20 cellular contexts compared by ENCODE assay signal in genomic region chr11:122181893-122182292, GRCh38.
A peak's percentile ranks its signal among the peaks of the same experiment; 100 is the strongest.
DNase-seq lines count a peak whose midpoint lies in the region; ATAC-seq and TF ChIP-seq lines count a peak whose summit lies in the region.
"Had no signal": no experiment of that assay in that cellular context is flagged by ENCODE, and none has a peak within 500 bp of the region (broad histone marks: within the 10 kb centered on the region; RNA-seq: fewer than 3 reads in every experiment).

No MANE protein-coding gene starts in this region.

- intact Hi-C loops in mammary epithelial cell (cut with micrococcal nuclease) (no loop called here), stomach (cut with DNase I; ENCODE audit: low total_unique reads) (no loop called here)

- H3K36me3 ChIP-seq in mammary epithelial cell (ENCODE audit: insufficient read depth, low read length): peaks cover 2% of the 10 kb centered on the region
- no peaks in the 10 kb centered on the region for H3K36me3 ChIP-seq in urinary bladder (ENCODE audit: insufficient read depth)
- H3K36me3 ChIP-seq in stomach: no peaks in the 10 kb centered on the region
- H3K36me3 ChIP-seq: BLaER1 treated with 17β-estradiol and CSF1 and Interleukin-3, amounts not matched to agents 10 nM and 100 nM; left ventricle myocardium inferior; prostate gland had no signal

- dilution Hi-C loops in mammary epithelial cell (cut with HindIII; ENCODE audit: low sequenced_read_pairs): no loop called here

- TF ChIP-seq CTCF in mammary epithelial cell (conservative IDR thresholded peaks at IDR 0.05 in 1 of 2, IDR thresholded peaks at IDR 0.05 in 1 of 2; ENCODE audit: extremely low read depth in 1 of 2, insufficient read depth in 1 of 2, low read depth in 1 of 2, low read length in 2 of 2): no peak
- TF ChIP-seq CTCF in foreskin keratinocyte (conservative IDR thresholded peaks at IDR 0.05): no peak
- TF ChIP-seq CTCF in stomach (IDR thresholded peaks at IDR 0.05): no peak

- H3K79me2 ChIP-seq in mammary epithelial cell (ENCODE audit: insufficient read depth, low read length): peaks cover 35% of the 10 kb centered on the region

- no TSS peak for BruUV-seq in mammary epithelial cell (replicated peaks; lab: Mats Ljungman, UMichigan)

- no peaks in the 10 kb centered on the region for H4K20me1 ChIP-seq in mammary epithelial cell (ENCODE audit: insufficient read depth, low read length)
- H4K20me1 ChIP-seq: BLaER1 treated with 17β-estradiol and CSF1 and Interleukin-3, amounts not matched to agents 10 nM and 100 nM had no signal

- H3K27ac ChIP-seq in mammary epithelial cell (ENCODE audit: insufficient read depth, low read depth, low read length): peak overlapping the region; percentile 98
- H3K27ac ChIP-seq in foreskin keratinocyte: peak overlapping the region; percentile 33
- H3K27ac ChIP-seq in urinary bladder (ENCODE audit: low read depth): peak overlapping the region; percentile 23
- H3K27ac ChIP-seq in stomach: peak overlapping the region in 1 of 5 donors; percentile 48
- H3K27ac ChIP-seq: 22Rv1; BLaER1 treated with 17β-estradiol and CSF1 and Interleukin-3, amounts not matched to agents 10 nM and 100 nM; HL-60; left ventricle myocardium inferior; prostate gland; VCaP had no signal

- no peak overlapping the region for H2AFZ ChIP-seq in mammary epithelial cell (ENCODE audit: low read depth, low read length)

- ATAC-seq in foreskin keratinocyte: no peak
- no peak for ATAC-seq in GM21360 (IDR thresholded peaks at IDR 0.05; ENCODE audit: unreplicated experiment)
- ATAC-seq: T-helper 17 cell had no signal

- H3K4me3 ChIP-seq in mammary epithelial cell (replicated peaks in 1 of 3; ENCODE audit: insufficient read depth in 1 of 3, low read depth in 2 of 3, low read length in 3 of 3) (no peak overlapping the region), urinary bladder (ENCODE audit: low read depth, low read length) (no peak overlapping the region), stomach (no peak overlapping the region)
- H3K4me3 ChIP-seq: BLaER1 treated with 17β-estradiol and CSF1 and Interleukin-3, amounts not matched to agents 10 nM and 100 nM; left ventricle myocardium inferior; prostate gland had no signal

- in situ Hi-C loops in mammary epithelial cell (cut with MboI; ENCODE audit: low sequenced_read_pairs in 2 of 2): no loop called here

- peaks cover 19% of the 10 kb centered on the region for H3K9me3 ChIP-seq in mammary epithelial cell (replicated peaks; ENCODE audit: insufficient read depth, low read length)
- H3K9me3 ChIP-seq in stomach: peaks cover 0 to 18% (median 0%) of the 10 kb centered on the region in 4 donors
- H3K9me3 ChIP-seq: prostate gland had no signal

- H3K9ac ChIP-seq in mammary epithelial cell (ENCODE audit: insufficient read depth, low read length): no peak overlapping the region
- H3K9ac ChIP-seq: BLaER1 treated with 17β-estradiol and CSF1 and Interleukin-3, amounts not matched to agents 10 nM and 100 nM had no signal

- WGBS in mammary epithelial cell (ENCODE audit: low coverage, missing lambda C conversion rate): 29% methylated on average over 1 of the region's 1 CpG
- 93% methylated on average over 1 of the region's 1 CpG for WGBS in urinary bladder
- WGBS in stomach, 5 donors: 79 to 87% (median 81%) methylated on average over 1 of the region's 1 CpG

- H3K4me2 ChIP-seq in mammary epithelial cell (ENCODE audit: insufficient read depth, low read depth, low read length): peak overlapping the region; percentile 22
- H3K4me2 ChIP-seq: BLaER1 treated with 17β-estradiol and CSF1 and Interleukin-3, amounts not matched to agents 10 nM and 100 nM had no signal

- H3K27me3 ChIP-seq in mammary epithelial cell (ENCODE audit: insufficient read depth, low read length): no peaks in the 10 kb centered on the region
- no peaks in the 10 kb centered on the region for H3K27me3 ChIP-seq in foreskin keratinocyte
- no peaks in the 10 kb centered on the region for H3K27me3 ChIP-seq in stomach
- H3K27me3 ChIP-seq: BLaER1 treated with 17β-estradiol and CSF1 and Interleukin-3, amounts not matched to agents 10 nM and 100 nM had no signal

- DNase-seq in NCI-H82 (lab: John Stamatoyannopoulos, UW): peak; percentile 2
- no peak for DNase-seq in NCI-H82 treated with DMSO at 0.1 percent for 48 hours (lab: John Stamatoyannopoulos, UW; ENCODE audit: unreplicated experiment)
- DNase-seq in mammary epithelial cell: no peak
- no peak for DNase-seq in foreskin keratinocyte
- DNase-seq in central memory CD4-positive, alpha-beta T cell: no peak
- DNase-seq in stomach: no peak
- DNase-seq: activated effector memory CD4-positive, alpha-beta T cell treated with Interleukin-2 at 50 U/mL for 16 hours; head of caudate nucleus; left ventricle myocardium inferior; NCI-H69; stimulated activated naive CD4-positive, alpha-beta T cell treated with Interleukin-2 at 50 U/mL for 16 hours; T-helper 17 cell; trophoblast cell had no signal

- H3K4me1 ChIP-seq in mammary epithelial cell (ENCODE audit: insufficient read depth, low read length) (peaks cover 36% of the 10 kb centered on the region), foreskin keratinocyte (peaks cover 50% of the 10 kb centered on the region), urinary bladder (ENCODE audit: insufficient read depth) (no peaks in the 10 kb centered on the region), stomach (peaks cover 0 to 7% (median 3%) of the 10 kb centered on the region in 4 donors)
- H3K4me1 ChIP-seq: prostate gland had no signal

- no peak for TF ChIP-seq POLR2A in stomach (IDR thresholded peaks at IDR 0.05)

- CTCF ChIA-PET in mammary epithelial cell (lab: Charles Lee; ENCODE audit: low non-redundant PET): no interaction called here

- no peak for TF ChIP-seq EP300 in stomach (IDR thresholded peaks at IDR 0.05)
